11 cellular contexts compared by ENCODE assay signal in the genomic region with DNA sequence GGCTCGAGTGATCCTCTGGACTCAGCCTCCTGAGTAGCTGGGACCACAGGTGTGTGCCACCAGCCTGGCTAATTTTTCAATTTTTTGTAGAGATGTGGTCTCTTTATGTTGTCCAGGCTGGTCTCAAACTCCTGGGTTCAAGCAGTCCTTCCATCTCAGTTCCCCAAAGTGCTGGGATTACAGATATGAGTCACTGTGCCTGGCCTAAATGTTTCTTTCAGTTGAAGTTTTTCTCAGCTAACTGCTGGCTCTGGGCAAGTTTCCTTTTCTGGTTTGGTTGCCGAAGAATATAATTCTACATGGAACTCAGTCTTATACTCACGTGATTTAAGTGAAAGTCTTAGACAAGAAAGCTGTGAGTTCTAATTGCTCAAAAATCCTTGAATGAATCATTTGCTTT. TPM values are rescaled to one million over a fixed set of nuclear protein-coding genes. Genes with fewer than 3 reads are reported as not detected.
DNase-seq lines count a peak whose midpoint lies in the region; ATAC-seq lines count a peak whose summit lies in the region.
"Had no signal": no experiment of that assay in that cellular context is flagged by ENCODE, and none has a peak within 500 bp of the region (broad histone marks: within the 10 kb centered on the region; RNA-seq: fewer than 3 reads in every experiment).

No MANE protein-coding gene starts in this region.

- peak; percentile 8 for DNase-seq in EL
- DNase-seq in activated naive CD8-positive, alpha-beta T cell treated with anti-CD3 and anti-CD28 coated beads for 36 hours = no peak
- no peak for DNase-seq in activated gamma-delta T cell (lab: John Stamatoyannopoulos, UW)
- no peak for DNase-seq in stimulated activated CD8-positive, alpha-beta memory T cell treated with anti-CD3 and anti-CD28 coated beads, Interleukin-4, amount 100 ng/mL, for 48 hours
- no peak for DNase-seq in Ammon's horn (ENCODE audit: low spot score)
- DNase-seq in GOT3 (lab: John Stamatoyannopoulos, UW) = no peak
- DNase-seq: esophagus squamous epithelium, naive B cell had no signal

- peaks cover 36% of the 10 kb centered on the region for H3K36me3 Mint-ChIP-seq in activated naive CD8-positive, alpha-beta T cell treated with anti-CD3 and anti-CD28 coated beads for 36 hours

- ATAC-seq in GM19395 (IDR thresholded peaks at IDR 0.05; ENCODE audit: unreplicated experiment) (peak; percentile 69), HG03039 (IDR thresholded peaks at IDR 0.05; ENCODE audit: unreplicated experiment) (peak; percentile 49)
- ATAC-seq: Panc1 had no signal

- H3K27me3 Mint-ChIP-seq in activated naive CD8-positive, alpha-beta T cell treated with anti-CD3 and anti-CD28 coated beads for 36 hours = no peaks in the 10 kb centered on the region
- H3K27me3 Mint-ChIP-seq: naive B cell had no signal

- H3K27ac Mint-ChIP-seq in activated naive CD8-positive, alpha-beta T cell treated with anti-CD3 and anti-CD28 coated beads for 36 hours = peak overlapping the region; percentile 19

- peaks cover 19% of the 10 kb centered on the region for H3K4me1 Mint-ChIP-seq in activated naive CD8-positive, alpha-beta T cell treated with anti-CD3 and anti-CD28 coated beads for 36 hours

- H3K4me3 Mint-ChIP-seq in activated naive CD8-positive, alpha-beta T cell treated with anti-CD3 and anti-CD28 coated beads for 36 hours = no peak overlapping the region
- H3K4me3 Mint-ChIP-seq: naive B cell had no signal

- no peaks in the 10 kb centered on the region for H3K9me3 Mint-ChIP-seq in activated naive CD8-positive, alpha-beta T cell treated with anti-CD3 and anti-CD28 coated beads for 36 hours
- H3K9me3 Mint-ChIP-seq: naive B cell had no signal

RNA-seq across cellular contexts. Expression of gene SASS6, which starts 57.0 kb away (rescaled TPM):
- total RNA-seq in activated naive CD8-positive, alpha-beta T cell treated with anti-CD3 and anti-CD28 coated beads for 36 hours = 10 to 100 TPM; 15.7 TPM

RNA-seq across cellular contexts. Expression of gene TRMT13, which starts 57.2 kb away (rescaled TPM):
- total RNA-seq in activated naive CD8-positive, alpha-beta T cell treated with anti-CD3 and anti-CD28 coated beads for 36 hours = 10 to 100 TPM; 18.6 to 19.6 TPM
